In the genomic region with DNA sequence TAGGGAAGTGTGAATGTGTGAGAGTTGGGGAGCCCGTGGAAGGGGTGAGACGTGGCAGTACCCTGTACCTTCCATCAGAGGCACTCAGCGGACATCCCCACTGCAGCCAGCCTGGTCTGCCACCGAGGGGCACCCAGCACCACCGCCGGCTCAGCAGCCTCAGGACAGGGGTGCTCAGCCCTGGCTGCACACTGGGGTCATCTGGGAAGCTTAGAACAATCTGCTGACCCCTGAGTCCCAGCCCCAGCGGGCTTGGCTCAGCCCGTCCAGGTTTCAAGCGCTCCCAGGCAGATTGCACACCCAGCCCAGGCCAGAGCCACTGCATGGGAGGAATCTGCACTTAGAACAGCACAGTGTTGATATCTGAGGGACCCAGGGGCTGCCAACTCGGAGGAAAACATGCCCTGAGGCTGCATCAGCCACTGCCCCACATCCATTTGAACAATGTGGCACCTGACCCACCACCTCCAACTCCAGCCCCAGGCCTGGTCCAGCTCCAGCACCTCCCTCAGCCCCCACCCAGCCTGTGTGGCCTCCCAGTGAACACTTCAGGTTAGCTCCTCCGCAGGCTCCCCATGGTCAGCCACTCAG, we compare ENCODE assay signal across 24 cellular contexts.
DNase-seq lines count a peak whose midpoint lies in the region; ATAC-seq and TF ChIP-seq lines count a peak whose summit lies in the region.
"Had no signal": no experiment of that assay in that cellular context is flagged by ENCODE, and none has a peak within 500 bp of the region (broad histone marks: within the 10 kb centered on the region; RNA-seq: fewer than 3 reads in every experiment).

No MANE protein-coding gene starts in this region.

- DNase-seq in Right ventricle myocardium superior (no peak), right atrium auricular region (ENCODE audit: low spot score) (no peak), ecto neural progenitor cell (ENCODE audit: low spot score) (peak; percentile 46), islet precursor cell (peak; percentile 46), T-helper 1 cell (no peak), AG08395 (ENCODE audit: low spot score) (no peak), NCI-H2227 treated with DMSO at 0.1 percent for 48 hours (lab: John Stamatoyannopoulos, UW) (no peak)
- DNase-seq in activated naive CD8-positive, alpha-beta T cell treated with anti-CD3 and anti-CD28 coated beads for 36 hours, result no peak
- DNase-seq: activated CD4-positive, alpha-beta T cell treated with anti-CD3 and anti-CD28 coated beads, Interleukin-2, amount 50 U/mL, for 1 hour; activated naive CD4-positive, alpha-beta T cell treated with Interleukin-2 at 50 U/mL for 16 hours; activated T-cell treated with anti-CD3 and anti-CD28 coated beads for 4 hours; effector CD8-positive, alpha-beta T cell; gastrocnemius medialis; KG1; mucosa of descending colon; NCI-H774; OCI-M1; SHP77 treated with DMSO at 0.1 percent for 48 hours; stimulated activated CD4-positive, alpha-beta T cell treated with anti-CD3 and anti-CD28 coated beads, Interleukin-12 subunit alpha, Interleukin-12 subunit beta, amount 100 ng/mL, for 4 hours had no signal

- H3K27ac Mint-ChIP-seq in activated naive CD8-positive, alpha-beta T cell treated with anti-CD3 and anti-CD28 coated beads for 36 hours, result no peak overlapping the region
- H3K27ac Mint-ChIP-seq: T-helper 1 cell treated with Interleukin-12 subunit alpha and Interleukin-12 subunit beta and Interleukin-4 antibody, amounts not matched to agents 30 μg/mL and 1 μg/mL, for 36 hours had no signal

- no peak overlapping the region for H3K4me3 ChIP-seq in right atrium auricular region
- H3K4me3 ChIP-seq: gastrocnemius medialis, mucosa of descending colon had no signal

- no peak overlapping the region for H3K4me3 Mint-ChIP-seq in activated naive CD8-positive, alpha-beta T cell treated with anti-CD3 and anti-CD28 coated beads for 36 hours
- H3K4me3 Mint-ChIP-seq: central memory CD8-positive, alpha-beta T cell; T-helper 1 cell treated with Interleukin-12 subunit alpha and Interleukin-12 subunit beta and Interleukin-4 antibody, amounts not matched to agents 30 μg/mL and 1 μg/mL, for 36 hours had no signal

- H3K4me1 ChIP-seq in right atrium auricular region, result peaks cover 0 to 4% of the 10 kb centered on the region in 2 donors

- no peaks in the 10 kb centered on the region for H3K36me3 ChIP-seq in right atrium auricular region
- H3K36me3 ChIP-seq: gastrocnemius medialis, neutrophil had no signal

- H3K4me1 Mint-ChIP-seq in activated naive CD8-positive, alpha-beta T cell treated with anti-CD3 and anti-CD28 coated beads for 36 hours, result no peaks in the 10 kb centered on the region
- H3K4me1 Mint-ChIP-seq: central memory CD8-positive, alpha-beta T cell had no signal

- peak overlapping the region in 1 of 2 donors; percentile 19 for H3K27ac ChIP-seq in right atrium auricular region
- H3K27ac ChIP-seq: gastrocnemius medialis, neutrophil had no signal

- intact Hi-C loops in Right ventricle myocardium superior (cut with DNase I), result no loop called here

- H3K27me3 ChIP-seq in right atrium auricular region, result no peaks in the 10 kb centered on the region
- H3K27me3 ChIP-seq: gastrocnemius medialis, neutrophil had no signal

- H3K9me3 ChIP-seq in right atrium auricular region, result no peaks in the 10 kb centered on the region
- H3K9me3 ChIP-seq: gastrocnemius medialis, mucosa of descending colon, neutrophil had no signal

- ATAC-seq in Right ventricle myocardium superior (ENCODE audit: poor library complexity), result peak; percentile 53
- ATAC-seq: esophagus mucosa, left lobe of liver, mucosa of descending colon had no signal

- no peak for TF ChIP-seq CTCF in right atrium auricular region (IDR thresholded peaks at IDR 0.05)

- no peaks in the 10 kb centered on the region for H3K36me3 Mint-ChIP-seq in activated naive CD8-positive, alpha-beta T cell treated with anti-CD3 and anti-CD28 coated beads for 36 hours

- H3K27me3 Mint-ChIP-seq in activated naive CD8-positive, alpha-beta T cell treated with anti-CD3 and anti-CD28 coated beads for 36 hours, result peaks cover 6% of the 10 kb centered on the region

- H3K9me3 Mint-ChIP-seq in activated naive CD8-positive, alpha-beta T cell treated with anti-CD3 and anti-CD28 coated beads for 36 hours, result peaks cover 2% of the 10 kb centered on the region

Comparison
In these comparisons a context has a peak if more than half of its experiments do, and no peak if none do; other contexts are left out.
1. DNase-seq: peak in ecto neural progenitor cell (single experiment) and islet precursor cell (single experiment); none in Right ventricle myocardium superior (single experiment), right atrium auricular region (single experiment), T-helper 1 cell (0 of 5), AG08395 (single experiment), activated naive CD8-positive, alpha-beta T cell treated with anti-CD3 and anti-CD28 coated beads for 36 hours (single experiment) and NCI-H2227 treated with DMSO at 0.1 percent for 48 hours (single experiment).